Comparison of ENCODE assay signal across 9 cellular contexts in the genomic region with DNA sequence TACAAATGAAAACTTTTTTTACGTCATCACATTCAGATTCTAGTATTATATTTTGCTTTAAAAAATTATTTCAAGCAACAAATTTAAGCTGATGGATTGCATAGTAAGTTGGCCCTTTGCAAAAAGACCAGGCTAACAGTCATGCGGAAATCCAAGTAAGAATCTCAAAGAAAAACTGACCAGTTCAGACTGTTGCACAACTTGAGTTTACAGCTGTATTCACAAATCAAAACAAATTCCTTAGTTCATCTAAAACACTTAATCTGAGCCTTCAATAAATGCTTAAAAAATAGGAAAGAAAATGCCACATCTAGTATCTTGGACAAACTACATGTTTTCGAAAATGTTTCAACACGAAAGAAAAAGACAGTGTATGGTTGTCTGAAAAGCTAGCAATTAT. TPM values are rescaled to one million over a fixed set of nuclear protein-coding genes. Genes with fewer than 3 reads are reported as not detected.
DNase-seq lines count a peak whose midpoint lies in the region; ATAC-seq, FAIRE-seq and TF ChIP-seq lines count a peak whose summit lies in the region.
"Had no signal": no experiment of that assay in that cellular context is flagged by ENCODE, and none has a peak within 500 bp of the region (broad histone marks: within the 10 kb centered on the region; RNA-seq: fewer than 3 reads in every experiment).

No MANE protein-coding gene starts in this region.

- FAIRE-seq in keratinocyte (lab: Jason Lieb, UNC), result no peak
- FAIRE-seq: A204.1 had no signal

- H3K9ac ChIP-seq in SK-N-SH (peak overlapping the region; percentile 96), keratinocyte (ENCODE audit: control insufficient read depth, extremely low read depth, insufficient read depth, low read length) (peak overlapping the region; percentile 99), stomach smooth muscle (ENCODE audit: low read length in 2 of 2) (peak overlapping the region; percentile 93 to 100)

- no peaks in the 10 kb centered on the region for H3F3A ChIP-seq in SK-N-SH (replicated peaks; ENCODE audit: insufficient read depth)

- H3K9me2 ChIP-seq in SK-N-SH, result no peaks in the 10 kb centered on the region

- peaks cover 24% of the 10 kb centered on the region for H3K4me1 Mint-ChIP-seq in activated naive CD8-positive, alpha-beta T cell treated with anti-CD3 and anti-CD28 coated beads, Interleukin-2, amount 10 ng/mL, durations not matched to agents 7 days and 5 days

- CTCF ChIA-PET in SK-N-SH (lab: Yijun Ruan, JAX), result interaction anchor here (1.1 to 1.6 kb wide), 7 partner anchors 9 to 759 kb away, joined by 3 to 14 read pairs (median 4); no protein-coding TSS in a partner anchor

- H3K9me3 Mint-ChIP-seq in activated naive CD8-positive, alpha-beta T cell treated with anti-CD3 and anti-CD28 coated beads, Interleukin-2, amount 10 ng/mL, durations not matched to agents 7 days and 5 days, result peaks cover 2% of the 10 kb centered on the region

- H3K9me1 ChIP-seq in keratinocyte (ENCODE audit: control insufficient read depth, extremely low read depth, insufficient read depth, low read length), result no peaks in the 10 kb centered on the region

- no peak for ATAC-seq in SK-N-SH treated with all-trans-retinoic acid at 6 μM for 48 hours
- ATAC-seq in activated naive CD8-positive, alpha-beta T cell treated with anti-CD3 and anti-CD28 coated beads, Interleukin-2, amount 10 ng/mL, durations not matched to agents 7 days and 5 days (ENCODE audit: low read depth), result no peak
- no peak for ATAC-seq in GM21717 (IDR thresholded peaks at IDR 0.05; ENCODE audit: unreplicated experiment)

- dilution Hi-C loops in keratinocyte (cut with MboI; ENCODE audit: extremely low pct_ligation_motif_present, low sequenced_read_pairs), result no loop called here

- no peak for TF ChIP-seq EP300 in SK-N-SH (IDR thresholded peaks at IDR 0.05; ENCODE audit: borderline replicate concordance in 1 of 2, low read depth in 1 of 2, low read length in 1 of 2)

- in situ Hi-C loops in G401 (cut with HindIII; ENCODE audit: low sequenced_read_pairs), result no loop called here
- in situ Hi-C loops in KBM-7 (cut with MboI; ENCODE audit: low pct_unique_long_range_greater_than_20kb, low sequenced_read_pairs), result no loop called here

- TF ChIP-seq CTCF in SK-N-SH (IDR thresholded peaks at IDR 0.05) (no peak), keratinocyte (optimal IDR thresholded peaks at IDR 0.05 in 1 of 3, IDR thresholded peaks at IDR 0.05 in 1 of 3, conservative IDR thresholded peaks at IDR 0.05 in 1 of 3; ENCODE audit: extremely low read depth in 1 of 3, insufficient read depth in 2 of 3, low read length in 3 of 3) (no peak)

- H3K4me1 ChIP-seq in SK-N-SH (ENCODE audit: control insufficient read depth in 1 of 2, insufficient read depth in 2 of 2, low read depth in 1 of 2, low read length in 1 of 2), result peaks cover 5 to 12% of the 10 kb centered on the region in 2 experiments; a peak in 3 of 4 replicates
- H3K4me1 ChIP-seq in keratinocyte (ENCODE audit: control insufficient read depth, extremely low read depth, insufficient read depth, low read length), result peaks cover 9% of the 10 kb centered on the region
- H3K4me1 ChIP-seq in stomach smooth muscle (ENCODE audit: control insufficient read depth, insufficient read depth, low read length), result peaks cover 17% of the 10 kb centered on the region

- H2AFZ ChIP-seq in SK-N-SH (ENCODE audit: low read depth) (no peak overlapping the region), keratinocyte (ENCODE audit: control insufficient read depth, low read length) (no peak overlapping the region)

- DNase-seq in SK-N-SH (no peak), keratinocyte (ENCODE audit: low read depth, low spot score) (no peak), G401 (ENCODE audit: low spot score) (no peak), KBM-7 (no peak)
- no peak for DNase-seq in activated naive CD8-positive, alpha-beta T cell treated with anti-CD3 and anti-CD28 coated beads, Interleukin-2, amount 10 ng/mL, durations not matched to agents 7 days and 5 days

- no peaks in the 10 kb centered on the region for H3K27me3 Mint-ChIP-seq in activated naive CD8-positive, alpha-beta T cell treated with anti-CD3 and anti-CD28 coated beads, Interleukin-2, amount 10 ng/mL, durations not matched to agents 7 days and 5 days

- H3K4me3 ChIP-seq in SK-N-SH (ENCODE audit: low read depth in 2 of 2, low read length in 1 of 2) (peak overlapping the region; percentile 95 to 98), keratinocyte (ENCODE audit: control insufficient read depth in 2 of 3, extremely low read depth in 1 of 3, insufficient read depth in 2 of 3, low read depth in 1 of 3, low read length in 3 of 3) (peak overlapping the region; percentile 88 to 99 (median 99)), stomach smooth muscle (ENCODE audit: low read length in 2 of 2) (peak overlapping the region; percentile 76 to 99)

- no peak for TF ChIP-seq RAD21 in SK-N-SH (IDR thresholded peaks at IDR 0.05; ENCODE audit: low read length)

- H4K20me1 ChIP-seq in SK-N-SH (ENCODE audit: insufficient read depth), result no peaks in the 10 kb centered on the region
- H4K20me1 ChIP-seq in keratinocyte (ENCODE audit: control insufficient read depth, extremely low read depth, insufficient read depth, low read length), result no peaks in the 10 kb centered on the region

- H3K4me2 ChIP-seq in SK-N-SH (peak overlapping the region; percentile 73), keratinocyte (ENCODE audit: control insufficient read depth, extremely low read depth, insufficient read depth, low read depth, low read length) (peak overlapping the region; percentile 76)

- peak overlapping the region; percentile 97 for H3K4me3 Mint-ChIP-seq in activated naive CD8-positive, alpha-beta T cell treated with anti-CD3 and anti-CD28 coated beads, Interleukin-2, amount 10 ng/mL, durations not matched to agents 7 days and 5 days

- WGBS in SK-N-SH (ENCODE audit: low lambda C conversion rate), result 45% methylated on average over 4 of the region's 4 CpGs

- POLR2A ChIA-PET in SK-N-SH (lab: Yijun Ruan, JAX), result no interaction called here
- POLR2A ChIA-PET in activated naive CD8-positive, alpha-beta T cell treated with anti-CD3 and anti-CD28 coated beads, Interleukin-2, amount 10 ng/mL, durations not matched to agents 7 days and 5 days (lab: Charles Lee), result no interaction called here

- H3K27ac ChIP-seq in SK-N-SH (ENCODE audit: low read depth in 2 of 2, low read length in 1 of 2) (peak overlapping the region in 1 of 2 experiments; percentile 87; a peak in 1 of 4 replicates), keratinocyte (ENCODE audit: control insufficient read depth, insufficient read depth, low read length) (peak overlapping the region; percentile 99), stomach smooth muscle (ENCODE audit: low read length) (no peak overlapping the region)

- H3K9me3 ChIP-seq in SK-N-SH, result no peaks in the 10 kb centered on the region
- no peaks in the 10 kb centered on the region for H3K9me3 ChIP-seq in keratinocyte (ENCODE audit: control insufficient read depth, low read depth, low read length)
- H3K9me3 ChIP-seq in stomach smooth muscle (ENCODE audit: control insufficient read depth in 2 of 2, low read length in 2 of 2), result no peaks in the 10 kb centered on the region

- H3K79me2 ChIP-seq in SK-N-SH (ENCODE audit: insufficient read depth), result peaks cover 47% of the 10 kb centered on the region
- H3K79me2 ChIP-seq in keratinocyte (ENCODE audit: control insufficient read depth, insufficient read depth, low read length), result peaks cover 28% of the 10 kb centered on the region

- H3K36me3 ChIP-seq in SK-N-SH (replicated peaks in 1 of 2; ENCODE audit: control insufficient read depth in 1 of 2, insufficient read depth in 2 of 2, low read length in 1 of 2) (peaks cover 46 to 48% of the 10 kb centered on the region in 2 experiments), keratinocyte (ENCODE audit: control insufficient read depth in 2 of 2, extremely low read depth in 1 of 2, insufficient read depth in 2 of 2, low read length in 2 of 2) (peaks cover 5 to 8% of the 10 kb centered on the region in 2 experiments), stomach smooth muscle (ENCODE audit: control insufficient read depth in 2 of 2, insufficient read depth in 2 of 2, low read length in 2 of 2) (peaks cover 8 to 9% of the 10 kb centered on the region in 2 donors)

- peaks cover 25% of the 10 kb centered on the region for H3K36me3 Mint-ChIP-seq in activated naive CD8-positive, alpha-beta T cell treated with anti-CD3 and anti-CD28 coated beads, Interleukin-2, amount 10 ng/mL, durations not matched to agents 7 days and 5 days

- H3K27me3 ChIP-seq in SK-N-SH (ENCODE audit: insufficient read depth), result no peaks in the 10 kb centered on the region
- H3K27me3 ChIP-seq in keratinocyte (ENCODE audit: control insufficient read depth, extremely low read depth, insufficient read depth, low read length), result no peaks in the 10 kb centered on the region
- no peaks in the 10 kb centered on the region for H3K27me3 ChIP-seq in stomach smooth muscle (ENCODE audit: control insufficient read depth in 1 of 2, insufficient read depth in 2 of 2, low read length in 2 of 2)

- H3K27ac Mint-ChIP-seq in activated naive CD8-positive, alpha-beta T cell treated with anti-CD3 and anti-CD28 coated beads, Interleukin-2, amount 10 ng/mL, durations not matched to agents 7 days and 5 days, result peak overlapping the region; percentile 99

RNA-seq across cellular contexts. Expression of a gene that starts 0.8 kb away (rescaled TPM):
- polyA plus RNA-seq in SK-N-SH (2012; rRNA removed), result 16.3 and 28.0 TPM in 2 replicates
- polyA plus RNA-seq in SK-N-SH (2012; cell fraction: cytosol; rRNA removed), result 31.0 and 53.3 TPM in 2 replicates
- polyA plus RNA-seq in SK-N-SH (2012; cell fraction: nucleus; rRNA removed), result 12.7 and 17.8 TPM in 2 replicates
- total RNA-seq in activated naive CD8-positive, alpha-beta T cell treated with anti-CD3 and anti-CD28 coated beads, Interleukin-2, amount 10 ng/mL, durations not matched to agents 7 days and 5 days, result 10 to 100 TPM; 55.0 to 56.2 TPM
- 8.5 to 41.9 TPM (median 29.5 TPM) in 3 replicates for polyA plus RNA-seq in keratinocyte
- polyA plus RNA-seq in keratinocyte (2011; ENCODE audit: low read depth), result 117 TPM
- polyA plus RNA-seq in keratinocyte (2011; cell fraction: cytosol; rRNA removed), result 12.4 and 20.5 TPM in 2 replicates
- 8.2 and 15.2 TPM in 2 replicates for polyA plus RNA-seq in keratinocyte (2011; cell fraction: nucleus; rRNA removed)
- 36.9 and 38.5 TPM in 2 replicates for polyA plus RNA-seq in keratinocyte (2012; ENCODE audit: low replicate concordance)
- 2.9 to 5.7 TPM (median 5.3 TPM) in 3 replicates for polyA minus RNA-seq in keratinocyte
- 10.2 TPM for polyA minus RNA-seq in keratinocyte (2011; cell fraction: cytosol; rRNA and poly(A)+ RNA removed)
- polyA minus RNA-seq in keratinocyte (2011; cell fraction: nucleus; rRNA and poly(A)+ RNA removed), result 1.9 and 4.7 TPM in 2 replicates
- total RNA-seq in G401 (2014; rRNA removed; shearing (Covaris generic)), result 69.2 and 74.5 TPM in 2 replicates

RNA-seq across cellular contexts. Expression of a gene that starts 1.0 kb away (rescaled TPM):
- polyA plus RNA-seq in SK-N-SH (2012; rRNA removed), result 3.0 and 3.2 TPM in 2 replicates
- 2.7 and 4.1 TPM in 2 replicates for polyA plus RNA-seq in SK-N-SH (2012; cell fraction: cytosol; rRNA removed)
- polyA plus RNA-seq in SK-N-SH (2012; cell fraction: nucleus; rRNA removed), result 2.9 and 4.3 TPM in 2 replicates
- total RNA-seq in activated naive CD8-positive, alpha-beta T cell treated with anti-CD3 and anti-CD28 coated beads, Interleukin-2, amount 10 ng/mL, durations not matched to agents 7 days and 5 days, result 10 to 100 TPM in 1 of 2 experiments, 1 to 10 TPM in 1; 9.8 to 12.5 TPM
- polyA plus RNA-seq in keratinocyte, result 3.6 to 6.0 TPM (median 3.7 TPM) in 3 replicates
- 1.3 TPM for polyA plus RNA-seq in keratinocyte (2011; ENCODE audit: low read depth)
- 2.5 and 5.3 TPM in 2 replicates for polyA plus RNA-seq in keratinocyte (2011; cell fraction: cytosol; rRNA removed)
- polyA plus RNA-seq in keratinocyte (2011; cell fraction: nucleus; rRNA removed), result 3.6 and 6.3 TPM in 2 replicates
- 2.6 and 3.0 TPM in 2 replicates for polyA plus RNA-seq in keratinocyte (2012; ENCODE audit: low replicate concordance)
- 1.3 to 4.9 TPM (median 4.0 TPM) in 3 replicates for polyA minus RNA-seq in keratinocyte
- 3.1 TPM for polyA minus RNA-seq in keratinocyte (2011; cell fraction: cytosol; rRNA and poly(A)+ RNA removed)
- polyA minus RNA-seq in keratinocyte (2011; cell fraction: nucleus; rRNA and poly(A)+ RNA removed), result 5.7 and 8.1 TPM in 2 replicates
- total RNA-seq in G401 (2014; rRNA removed; shearing (Covaris generic)), result 9.5 and 10.5 TPM in 2 replicates
